Comparison of ENCODE assay signal across 10 cellular contexts in the genomic region with DNA sequence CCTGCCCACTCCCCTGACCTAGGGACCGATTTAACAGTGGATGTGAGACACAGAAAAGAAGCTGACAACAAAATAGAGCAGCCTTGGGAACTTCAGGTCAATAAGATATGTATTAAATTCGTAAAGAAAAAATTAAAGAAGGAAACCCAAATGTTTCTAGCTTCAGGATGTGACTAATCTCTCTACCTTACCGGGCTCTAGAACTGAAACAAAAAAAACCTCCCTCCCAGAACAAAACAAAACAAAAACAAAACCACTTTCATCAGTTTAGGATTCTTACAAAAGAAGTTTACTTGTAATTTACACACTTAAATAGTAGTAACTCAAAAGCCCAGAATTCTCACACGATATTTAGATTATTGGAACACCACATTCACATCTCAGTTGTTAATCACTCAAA.
DNase-seq lines count a peak whose midpoint lies in the region; ATAC-seq and TF ChIP-seq lines count a peak whose summit lies in the region.
"Had no signal": no experiment of that assay in that cellular context is flagged by ENCODE, and none has a peak within 500 bp of the region (broad histone marks: within the 10 kb centered on the region; RNA-seq: fewer than 3 reads in every experiment).

No MANE protein-coding gene starts in this region.

- peak overlapping the region; percentile 45; the same call in 1 of the 2 replicates for H3K27ac ChIP-seq in ACC112 (ENCODE audit: low read depth, low read length)
- H3K27ac ChIP-seq in neural progenitor cell = no peak overlapping the region

- no peaks in the 10 kb centered on the region for H3K36me3 Mint-ChIP-seq in neural progenitor cell

- TF ChIP-seq CTCF in Loucy (conservative IDR thresholded peaks at IDR 0.05; ENCODE audit: low read length) (no peak), neural progenitor cell (IDR thresholded peaks at IDR 0.05) (no peak)

- H3K36me3 ChIP-seq in ACC112 (ENCODE audit: insufficient read depth, low read length) (no peaks in the 10 kb centered on the region), Loucy (ENCODE audit: insufficient read depth, low read length) (no peaks in the 10 kb centered on the region), neural progenitor cell (no peaks in the 10 kb centered on the region)

- H3K9me3 ChIP-seq in Loucy (ENCODE audit: insufficient read depth, low read depth, low read length) (no peaks in the 10 kb centered on the region), neural progenitor cell (ENCODE audit: low read depth) (no peaks in the 10 kb centered on the region)

- H4K20me1 ChIP-seq in Loucy (ENCODE audit: insufficient read depth, low read length, poor library complexity, severe bottlenecking) (no peaks in the 10 kb centered on the region), neural progenitor cell (ENCODE audit: low read depth) (no peaks in the 10 kb centered on the region)

- peaks cover 9% of the 10 kb centered on the region for H3K27me3 Mint-ChIP-seq in neural progenitor cell (ENCODE audit: insufficient read depth, low read depth)

- H3K4me3 Mint-ChIP-seq in neural progenitor cell = no peak overlapping the region
- H3K4me3 Mint-ChIP-seq: H9 had no signal

- H3K4me3 ChIP-seq in ACC112 (ENCODE audit: low read depth, low read length) = peak overlapping the region; percentile 31; the same call in 1 of the 2 replicates
- H3K4me3 ChIP-seq in Loucy (ENCODE audit: low read length, poor library complexity, severe bottlenecking) = no peak overlapping the region
- no peak overlapping the region for H3K4me3 ChIP-seq in neural progenitor cell
- H3K4me3 ChIP-seq: K562 had no signal

- H3K9me3 Mint-ChIP-seq in neural progenitor cell = peaks cover 9% of the 10 kb centered on the region

- DNase-seq in neural progenitor cell (ENCODE audit: low spot score) (no peak), NCI-H146 treated with DMSO at 0.1 percent for 48 hours (lab: John Stamatoyannopoulos, UW; ENCODE audit: unreplicated experiment) (no peak), superior temporal gyrus (ENCODE audit: extremely low spot score) (no peak)
- DNase-seq: H9 had no signal

- H2AFZ ChIP-seq in ACC112 (ENCODE audit: low read length, unreplicated experiment) = peak overlapping the region; percentile 88
- H2AFZ ChIP-seq in Loucy (ENCODE audit: low read length) = peak overlapping the region; percentile 52; the same call in 1 of the 2 replicates
- no peak overlapping the region for H2AFZ ChIP-seq in neural progenitor cell (replicated peaks)

- no peaks in the 10 kb centered on the region for H3K9me2 ChIP-seq in Loucy (replicated peaks; ENCODE audit: low read depth, low read length)

- ATAC-seq in GM18867 (IDR thresholded peaks at IDR 0.05; ENCODE audit: unreplicated experiment) (peak; percentile 73), HG02763 (IDR thresholded peaks at IDR 0.05; ENCODE audit: unreplicated experiment) (peak; percentile 49), HG02970 (IDR thresholded peaks at IDR 0.05; ENCODE audit: low FRiP score, unreplicated experiment) (no peak)
- ATAC-seq: K562 had no signal

- H3K4me1 ChIP-seq in ACC112 (ENCODE audit: control insufficient read depth, insufficient read depth, low read length, unreplicated experiment) = peaks cover 26% of the 10 kb centered on the region
- no peaks in the 10 kb centered on the region for H3K4me1 ChIP-seq in Loucy (ENCODE audit: insufficient read depth, low read length, poor library complexity, severe bottlenecking)
- H3K4me1 ChIP-seq in neural progenitor cell = no peaks in the 10 kb centered on the region

- H3K27me3 ChIP-seq in ACC112 (ENCODE audit: insufficient read depth, low read length) (no peaks in the 10 kb centered on the region), Loucy (ENCODE audit: insufficient read depth, low read length, poor library complexity, severe bottlenecking) (no peaks in the 10 kb centered on the region), neural progenitor cell (no peaks in the 10 kb centered on the region)

- H3K4me1 Mint-ChIP-seq in neural progenitor cell = no peaks in the 10 kb centered on the region
- H3K4me1 Mint-ChIP-seq: H9 had no signal

- H3K4me2 ChIP-seq in Loucy (ENCODE audit: low read depth, low read length, poor library complexity, severe bottlenecking) (no peak overlapping the region), neural progenitor cell (no peak overlapping the region)

- no peaks in the 10 kb centered on the region for H3K79me2 ChIP-seq in ACC112 (ENCODE audit: control insufficient read depth, insufficient read depth, low read length, unreplicated experiment)
- no peaks in the 10 kb centered on the region for H3K79me2 ChIP-seq in Loucy (ENCODE audit: insufficient read depth, low read length)
- no peaks in the 10 kb centered on the region for H3K79me2 ChIP-seq in neural progenitor cell (ENCODE audit: low read depth)

- H3F3A ChIP-seq in Loucy (ENCODE audit: low read depth) = no peaks in the 10 kb centered on the region
- no peaks in the 10 kb centered on the region for H3F3A ChIP-seq in neural progenitor cell (ENCODE audit: low read depth)

- H3K9ac ChIP-seq in Loucy (ENCODE audit: low read depth, low read length, poor library complexity, severe bottlenecking) (no peak overlapping the region), neural progenitor cell (no peak overlapping the region)

- no peak overlapping the region for H3K27ac Mint-ChIP-seq in neural progenitor cell
- H3K27ac Mint-ChIP-seq: H9 had no signal
